ENCODE assay signal across 22 cellular contexts in the genomic region with DNA sequence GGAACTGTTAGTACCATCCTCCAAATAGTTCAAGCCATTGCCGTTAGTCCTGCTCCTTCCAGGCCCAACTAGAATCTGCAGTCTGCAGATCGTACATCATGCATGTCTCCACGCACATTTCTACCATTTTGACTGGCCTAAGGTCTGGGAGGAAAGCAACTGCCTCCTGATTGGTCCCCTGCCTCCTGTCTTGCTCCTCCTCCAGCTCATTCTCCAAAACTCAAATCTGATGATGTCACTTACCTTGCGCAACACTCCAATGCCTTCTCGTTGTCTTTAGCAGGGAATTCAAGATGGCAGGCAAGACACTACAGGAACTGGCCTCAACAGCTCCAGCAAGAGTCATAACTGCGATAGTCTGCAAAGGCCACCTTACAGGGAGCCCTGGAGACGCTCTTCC. TPM values are rescaled to one million over a fixed set of nuclear protein-coding genes. Genes with fewer than 3 reads are reported as not detected.
DNase-seq lines count a peak whose midpoint lies in the region; ATAC-seq and TF ChIP-seq lines count a peak whose summit lies in the region.
"Had no signal": no experiment of that assay in that cellular context is flagged by ENCODE, and none has a peak within 500 bp of the region (broad histone marks: within the 10 kb centered on the region; RNA-seq: fewer than 3 reads in every experiment).

No MANE protein-coding gene starts in this region.

- H3K9me2 ChIP-seq in GM23248 (ENCODE audit: insufficient read depth): no peaks in the 10 kb centered on the region

- H2BK120ac ChIP-seq in mesenchymal stem cell (ENCODE audit: low read depth, low read length): no peak overlapping the region

- H3K9ac ChIP-seq in GM23248: no peak overlapping the region
- H3K9ac ChIP-seq in mesenchymal stem cell (ENCODE audit: low read length): no peak overlapping the region

- H2AK5ac ChIP-seq in mesenchymal stem cell (ENCODE audit: low read length, severe bottlenecking): no peak overlapping the region

- H3K27ac ChIP-seq in GM23248 (no peak overlapping the region), RWPE2 (ENCODE audit: poor library complexity, severe bottlenecking) (no peak overlapping the region), mesenchymal stem cell (ENCODE audit: low read length, poor library complexity, severe bottlenecking) (no peak overlapping the region)
- H3K27ac ChIP-seq: coronary artery had no signal

- H2BK15ac ChIP-seq in mesenchymal stem cell (ENCODE audit: low read depth, poor library complexity, severe bottlenecking): no peak overlapping the region

- H2AFZ ChIP-seq in GM23248 (no peak overlapping the region), mesenchymal stem cell (ENCODE audit: low read depth, low read length) (no peak overlapping the region)

- H3K23ac ChIP-seq in mesenchymal stem cell (ENCODE audit: low read length in 2 of 2): no peak overlapping the region

- H3K4me3 ChIP-seq in GM23248 (no peak overlapping the region), RWPE2 (ENCODE audit: severe bottlenecking) (no peak overlapping the region), mesenchymal stem cell (ENCODE audit: insufficient read depth in 1 of 2, low read depth in 1 of 2, low read length in 2 of 2) (no peak overlapping the region)
- H3K4me3 ChIP-seq: coronary artery had no signal

- H3K4ac ChIP-seq in mesenchymal stem cell (ENCODE audit: low read depth in 1 of 2, low read length in 2 of 2): no peak overlapping the region

- H3K4me1 ChIP-seq in GM23248 (ENCODE audit: insufficient read depth) (no peaks in the 10 kb centered on the region), RWPE2 (ENCODE audit: insufficient read depth, poor library complexity, severe bottlenecking) (no peaks in the 10 kb centered on the region), mesenchymal stem cell (ENCODE audit: control insufficient read depth, insufficient read depth, low read depth, low read length) (no peaks in the 10 kb centered on the region)

- DNase-seq in GM23248: peak; percentile 11
- peak; percentile 2 for DNase-seq in RWPE2 (ENCODE audit: low spot score)
- DNase-seq in mesenchymal stem cell: no peak
- no peak for DNase-seq in GOT3 (lab: John Stamatoyannopoulos, UW)
- no peak for DNase-seq in NCI-H2081 treated with DMSO at 0.1 percent for 48 hours (lab: John Stamatoyannopoulos, UW)
- DNase-seq: activated CD4-positive, alpha-beta T cell treated with anti-CD3 and anti-CD28 coated beads, Interleukin-2, amount 50 U/mL, for 1 hour; activated naive CD8-positive, alpha-beta T cell treated with anti-CD3 and anti-CD28 coated beads for 36 hours; CD8-positive, alpha-beta T cell; DMS79 treated with DMSO at 0.1 percent for 48 hours; H9; hypothalamus; KBM-7; kidney glomerular epithelial cell; NCI-H1092 treated with DMSO at 0.1 percent for 48 hours; NCI-H526; SHP77; small intestine; stimulated activated CD4-positive, alpha-beta T cell treated with anti-CD3 and anti-CD28 coated beads, Interleukin-4, amount 100 ng/mL, for 1 hour had no signal

- H3K14ac ChIP-seq in mesenchymal stem cell (ENCODE audit: low read length in 2 of 2): no peak overlapping the region

- H3K79me1 ChIP-seq in mesenchymal stem cell (replicated peaks; ENCODE audit: low read length, poor library complexity, severe bottlenecking): no peaks in the 10 kb centered on the region

- H3F3A ChIP-seq in GM23248 (ENCODE audit: insufficient read depth): no peaks in the 10 kb centered on the region

- no peaks in the 10 kb centered on the region for H3K27me3 ChIP-seq in GM23248 (replicated peaks; ENCODE audit: insufficient read depth)
- no peaks in the 10 kb centered on the region for H3K27me3 ChIP-seq in RWPE2 (ENCODE audit: insufficient read depth, poor library complexity, severe bottlenecking)
- H3K27me3 ChIP-seq in mesenchymal stem cell (ENCODE audit: control insufficient read depth in 1 of 2, insufficient read depth in 1 of 2, low read length in 2 of 2): no peaks in the 10 kb centered on the region

- H4K91ac ChIP-seq in mesenchymal stem cell (ENCODE audit: low read length): peak overlapping the region; percentile 28

- WGBS in GM23248 (ENCODE audit: low coverage in 1 of 2, low lambda C conversion rate in 2 of 2, missing lambda C conversion rate in 2 of 2), 2 experiments: 94 to 96% methylated on average over 7 of the region's 7 CpGs
- 94% methylated on average over 7 of the region's 7 CpGs for WGBS in mesenchymal stem cell

- no peaks in the 10 kb centered on the region for H4K20me1 ChIP-seq in GM23248 (ENCODE audit: insufficient read depth)

- H2BK12ac ChIP-seq in mesenchymal stem cell (ENCODE audit: low read length in 2 of 2): no peak overlapping the region

- no peak overlapping the region for H4K8ac ChIP-seq in mesenchymal stem cell (ENCODE audit: low read length)

- H3K79me2 ChIP-seq in GM23248 (ENCODE audit: insufficient read depth): no peaks in the 10 kb centered on the region

- ATAC-seq in RWPE2 (ENCODE audit: low read depth) (no peak), HG03095 (IDR thresholded peaks at IDR 0.05; ENCODE audit: unreplicated experiment) (no peak)
- ATAC-seq: CD8-positive, alpha-beta T cell had no signal

- in situ Hi-C loops in GM23248 (cut with MboI): no loop called here

- no peak overlapping the region for H3K4me2 ChIP-seq in GM23248 (ENCODE audit: unreplicated experiment)
- no peak overlapping the region for H3K4me2 ChIP-seq in mesenchymal stem cell (ENCODE audit: low read length, poor library complexity, severe bottlenecking)

- no peak for TF ChIP-seq CTCF in RWPE2 (IDR thresholded peaks at IDR 0.05; ENCODE audit: poor library complexity, severe bottlenecking)

- H3K36me3 ChIP-seq in GM23248 (ENCODE audit: low read depth) (no peaks in the 10 kb centered on the region), RWPE2 (ENCODE audit: low read depth) (no peaks in the 10 kb centered on the region), mesenchymal stem cell (ENCODE audit: control insufficient read depth in 1 of 2, insufficient read depth in 2 of 2, low read depth in 1 of 2, low read length in 2 of 2) (no peaks in the 10 kb centered on the region)

- H3K9me3 ChIP-seq in GM23248 (ENCODE audit: low read depth) (no peaks in the 10 kb centered on the region), RWPE2 (ENCODE audit: severe bottlenecking) (no peaks in the 10 kb centered on the region), mesenchymal stem cell (ENCODE audit: control insufficient read depth, low read length) (no peaks in the 10 kb centered on the region)

- H2BK5ac ChIP-seq in mesenchymal stem cell (ENCODE audit: low read depth, low read length, poor library complexity, severe bottlenecking): no peak overlapping the region

- no peak overlapping the region for H3K18ac ChIP-seq in mesenchymal stem cell (ENCODE audit: low read depth in 1 of 2, low read length in 2 of 2)

RNA-seq across cellular contexts. Expression of a gene that starts 9.7 kb away (rescaled TPM):
- total RNA-seq in GM23248 (2014; rRNA removed; shearing (Covaris generic)): not detected in 2 replicates
- polyA plus RNA-seq in GM23248 (2016; fragmentation: Nextera tagmentation; extraction: Ambion mirVana): not detected in 2 replicates
- not detected for polyA plus RNA-seq in mesenchymal stem cell (2013, experiment 1 of 2)
- not detected for polyA plus RNA-seq in mesenchymal stem cell (2013, experiment 2 of 2)
- total RNA-seq: CD8-positive, alpha-beta T cell had no signal
- polyA plus RNA-seq: neural cell had no signal

RNA-seq across cellular contexts. Expression of a gene that starts 12.3 kb away (rescaled TPM):
- 42.2 and 48.6 TPM in 2 replicates for total RNA-seq in GM23248 (2014; rRNA removed; shearing (Covaris generic))
- 80.5 and 83.3 TPM in 2 replicates for polyA plus RNA-seq in GM23248 (2016; fragmentation: Nextera tagmentation; extraction: Ambion mirVana)
- 48.0 TPM for polyA plus RNA-seq in mesenchymal stem cell (2013, experiment 1 of 2)
- 49.1 TPM for polyA plus RNA-seq in mesenchymal stem cell (2013, experiment 2 of 2)

RNA-seq across cellular contexts. Expression of a gene that starts 23.7 kb away (rescaled TPM):
- total RNA-seq in GM23248 (2014; rRNA removed; shearing (Covaris generic)): not detected in 2 replicates
- not detected in 2 replicates for polyA plus RNA-seq in GM23248 (2016; fragmentation: Nextera tagmentation; extraction: Ambion mirVana)
- polyA plus RNA-seq in mesenchymal stem cell (2013, experiment 1 of 2): 0.43 TPM
- 0.29 TPM for polyA plus RNA-seq in mesenchymal stem cell (2013, experiment 2 of 2)
- total RNA-seq: activated naive CD8-positive, alpha-beta T cell treated with anti-CD3 and anti-CD28 coated beads for 36 hours; CD8-positive, alpha-beta T cell; H9; pulmonary artery endothelial cell had no signal
- polyA plus RNA-seq: neural cell had no signal

RNA-seq across cellular contexts. Expression of a gene that starts 34.0 kb away (rescaled TPM):
- 0.22 TPM in 1 of 2 replicates, not detected in the other for total RNA-seq in GM23248 (2014; rRNA removed; shearing (Covaris generic))
- 0.22 TPM in 1 of 2 replicates, not detected in the other for polyA plus RNA-seq in GM23248 (2016; fragmentation: Nextera tagmentation; extraction: Ambion mirVana)
- polyA plus RNA-seq in mesenchymal stem cell (2013, experiment 1 of 2): 0.07 TPM
- polyA plus RNA-seq in mesenchymal stem cell (2013, experiment 2 of 2): 0.07 TPM

RNA-seq across cellular contexts. Expression of a gene that starts 37.2 kb away (rescaled TPM):
- not detected in 2 replicates for total RNA-seq in GM23248 (2014; rRNA removed; shearing (Covaris generic))
- not detected in 2 replicates for polyA plus RNA-seq in GM23248 (2016; fragmentation: Nextera tagmentation; extraction: Ambion mirVana)
- polyA plus RNA-seq in mesenchymal stem cell (2013, experiment 1 of 2): 3.9 TPM
- 4.1 TPM for polyA plus RNA-seq in mesenchymal stem cell (2013, experiment 2 of 2)
- total RNA-seq: activated naive CD8-positive, alpha-beta T cell treated with anti-CD3 and anti-CD28 coated beads for 36 hours; CD8-positive, alpha-beta T cell; H9; pulmonary artery endothelial cell had no signal
- polyA plus RNA-seq: neural cell had no signal

Comparison
In these comparisons a context has a peak if more than half of its experiments do, and no peak if none do; other contexts are left out.
1. DNase-seq: peak in GM23248 (single experiment) and RWPE2 (single experiment); none in mesenchymal stem cell (single experiment), GOT3 (single experiment) and NCI-H2081 treated with DMSO at 0.1 percent for 48 hours (single experiment).